Comparison of ENCODE assay signal across 9 cellular contexts in the genomic region with DNA sequence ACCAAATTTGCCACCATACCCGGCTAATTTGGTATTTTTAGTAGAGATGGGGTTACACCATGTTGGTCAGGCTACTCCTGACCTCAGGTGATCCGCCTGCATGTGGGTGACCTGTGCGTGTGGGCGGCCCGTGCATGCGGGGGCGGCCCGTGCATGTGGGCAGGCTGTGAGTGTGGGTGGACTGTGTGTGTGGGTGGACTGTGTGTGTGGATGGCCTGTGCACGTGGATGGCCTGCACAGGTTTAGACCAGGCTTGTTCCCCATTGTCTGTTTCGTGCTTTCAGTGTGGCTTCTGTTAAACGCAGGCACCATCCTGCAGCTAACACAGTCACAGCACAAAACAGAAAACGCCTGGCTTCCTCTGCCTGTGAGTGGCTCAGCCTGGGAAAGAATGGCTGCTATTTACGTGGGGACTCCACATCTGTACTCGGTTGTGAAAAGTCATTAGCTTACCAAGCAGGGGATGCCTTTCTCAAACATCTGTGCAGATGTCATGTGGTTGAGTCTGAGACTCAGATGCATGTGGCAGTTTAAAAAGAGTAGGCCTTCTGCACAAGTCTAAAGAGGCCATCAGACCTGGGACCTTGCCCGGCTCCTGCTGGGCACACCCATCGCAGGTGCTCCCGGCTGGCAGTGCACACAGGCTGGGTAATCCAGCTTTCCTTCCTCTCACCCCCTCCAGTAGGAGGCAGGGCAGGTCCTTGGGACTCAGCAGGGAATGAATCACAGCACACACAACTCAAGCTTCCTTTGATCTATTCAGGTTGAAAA.
A peak's percentile ranks its signal among the peaks of the same experiment; 100 is the strongest.
DNase-seq lines count a peak whose midpoint lies in the region; ATAC-seq and TF ChIP-seq lines count a peak whose summit lies in the region.
"Had no signal": no experiment of that assay in that cellular context is flagged by ENCODE, and none has a peak within 500 bp of the region (broad histone marks: within the 10 kb centered on the region; RNA-seq: fewer than 3 reads in every experiment).

No MANE protein-coding gene starts in this region.

- no peaks in the 10 kb centered on the region for H3K4me1 ChIP-seq in heart left ventricle
- H3K4me1 ChIP-seq: BLaER1 had no signal

- WGBS in heart left ventricle, 4 donors = 75 to 81% (median 79%) methylated on average over 17 of the region's 17 CpGs

- TF ChIP-seq CTCF in heart left ventricle (IDR thresholded peaks at IDR 0.05) (peak in 8 of 12 donors; percentile 9 to 44 (median 22)), WERI-Rb-1 (IDR thresholded peaks at IDR 0.05; ENCODE audit: low read depth, low read length) (peak; percentile 55)

- no peak for DNase-seq in heart left ventricle
- DNase-seq in Right ventricle myocardium inferior (ENCODE audit: missing footprints) = no peak
- DNase-seq in WERI-Rb-1 = no peak
- DNase-seq in left kidney (ENCODE audit: low read depth, low spot score) = peak; percentile 13
- DNase-seq in central memory CD4-positive, alpha-beta T cell = no peak
- DNase-seq in activated CD4-positive, alpha-beta T cell treated with anti-CD3 and anti-CD28 coated beads for 48 hours = no peak
- no peak for DNase-seq in SHP77 treated with DMSO at 0.1 percent for 48 hours (lab: John Stamatoyannopoulos, UW)
- no peak for DNase-seq in hepatic stellate cell (ENCODE audit: low spot score)

- intact Hi-C loops in heart left ventricle (cut with DNase I) = loop anchor here in 1 of 10 donors (5.0 kb wide), 1 partner anchor 38 kb away; no protein-coding TSS in a partner anchor
- intact Hi-C loops in Right ventricle myocardium inferior (cut with DNase I) = no loop called here

- H3K36me3 ChIP-seq in heart left ventricle (no peaks in the 10 kb centered on the region), WERI-Rb-1 (no peaks in the 10 kb centered on the region; the same call in 1 of the 2 replicates)
- H3K36me3 ChIP-seq: BLaER1 had no signal

- H3K27me3 ChIP-seq in heart left ventricle (no peaks in the 10 kb centered on the region), WERI-Rb-1 (ENCODE audit: insufficient read depth, low read depth, severe bottlenecking) (no peaks in the 10 kb centered on the region)
- H3K27me3 ChIP-seq: BLaER1 had no signal

- H3K27ac ChIP-seq in heart left ventricle (no peak overlapping the region), WERI-Rb-1 (no peak overlapping the region)
- H3K27ac ChIP-seq: BLaER1 had no signal

- TF ChIP-seq POLR2A in heart left ventricle (IDR thresholded peaks at IDR 0.05) = no peak

- ATAC-seq in heart left ventricle (peak; percentile 43 to 62 (median 55)), Right ventricle myocardium inferior (no peak)

- H3K9me3 ChIP-seq in heart left ventricle = no peaks in the 10 kb centered on the region
- no peaks in the 10 kb centered on the region for H3K9me3 ChIP-seq in WERI-Rb-1 (ENCODE audit: severe bottlenecking)
- H3K9me3 ChIP-seq: BLaER1 had no signal

- H3K4me3 ChIP-seq in heart left ventricle (no peak overlapping the region), WERI-Rb-1 (ENCODE audit: low read depth, low read length) (no peak overlapping the region)
- H3K4me3 ChIP-seq: BLaER1 had no signal
